27 cellular contexts compared by ENCODE assay signal in genomic region chr2:126145752-126146151, GRCh38.
"Had no signal": no experiment of that assay in that cellular context is flagged by ENCODE, and none has a peak within 500 bp of the region (broad histone marks: within the 10 kb centered on the region; RNA-seq: fewer than 3 reads in every experiment).

No MANE protein-coding gene starts in this region.

- DNase-seq: hippocampal formation; immature natural killer cell; kidney; left colon; lower lobe of right lung; mammary epithelial cell; mesenchymal stem cell; naive B cell; nucleus accumbens; pancreas; posterior cingulate gyrus; right lobe of liver; stimulated activated CD4-positive, alpha-beta T cell treated with anti-CD3 and anti-CD28 coated beads, Interleukin-2, amount 100 ng/mL, for 24 hours; stimulated activated CD4-positive, alpha-beta T cell treated with anti-CD3 and anti-CD28 coated beads, Interleukin-4, amount 100 ng/mL, for 1 hour; stimulated activated naive B cell treated with anti-CD40 and anti-IgM and Interleukin-4, amounts not matched to agents 10 μg/mL and 1 μg/mL and 100 μg/mL, for 72 hours; stimulated activated naive CD8-positive, alpha-beta T cell treated with anti-CD3 and anti-CD28 coated beads, Interleukin-15, Interleukin-2, amounts not matched to agents 100 U/mL and 50 U/mL, for 24 hours; stomach; testis; thyroid gland; transverse colon; upper lobe of right lung had no signal

- H3K36me3 ChIP-seq: left lung, lower lobe of right lung, pancreas, prostate gland, right atrium auricular region, right lobe of liver, stomach, thyroid gland, transverse colon, upper lobe of right lung had no signal

- ATAC-seq: left colon; left lung; lower lobe of right lung; natural killer cell treated with Interleukin-12 subunit alpha and Interleukin-12 subunit beta and Interleukin-15 and Interleukin-18, amount 100 ng/mL, for 72 hours; pancreas; right lobe of liver; stimulated activated naive B cell treated with anti-CD40 and anti-IgM and Interleukin-4, amounts not matched to agents 10 μg/mL and 1 μg/mL and 100 μg/mL, for 72 hours; stimulated activated naive CD8-positive, alpha-beta T cell treated with anti-CD3 and anti-CD28 coated beads, Interleukin-15, Interleukin-2, amounts not matched to agents 100 U/mL and 50 U/mL, for 24 hours; upper lobe of right lung had no signal

- H3K4me1 Mint-ChIP-seq: immature natural killer cell; naive B cell; stimulated activated naive B cell treated with anti-CD40 and anti-IgM and Interleukin-4, amounts not matched to agents 10 μg/mL and 1 μg/mL and 100 μg/mL, for 72 hours had no signal

- H3K9me3 ChIP-seq: lower lobe of right lung, pancreas, prostate gland, testis, thyroid gland, transverse colon, upper lobe of right lung had no signal

- H3K4me2 ChIP-seq: smooth muscle cell had no signal

- H3K27me3 ChIP-seq: left lung, pancreas, right atrium auricular region, right lobe of liver, stomach, testis, thyroid gland, transverse colon, upper lobe of right lung had no signal

- H3K4me3 ChIP-seq: left lung, lower lobe of right lung, pancreas, prostate gland, right atrium auricular region, right lobe of liver, smooth muscle cell, stomach, testis, thyroid gland, transverse colon, upper lobe of right lung had no signal

- H3K27ac Mint-ChIP-seq: immature natural killer cell; mesothelial cell of epicardium; naive B cell; natural killer cell treated with Interleukin-12 subunit alpha and Interleukin-12 subunit beta and Interleukin-15 and Interleukin-18, amount 100 ng/mL, for 72 hours; stimulated activated naive B cell treated with anti-CD40 and anti-IgM and Interleukin-4, amounts not matched to agents 10 μg/mL and 1 μg/mL and 100 μg/mL, for 72 hours had no signal

- H3K36me3 Mint-ChIP-seq: naive B cell; stimulated activated naive B cell treated with anti-CD40 and anti-IgM and Interleukin-4, amounts not matched to agents 10 μg/mL and 1 μg/mL and 100 μg/mL, for 72 hours had no signal

- H3K27ac ChIP-seq: left lung, lower lobe of right lung, pancreas, prostate gland, right atrium auricular region, right lobe of liver, stomach, testis, thyroid gland, transverse colon, upper lobe of right lung had no signal

- H3K4me3 Mint-ChIP-seq: immature natural killer cell; mesothelial cell of epicardium; naive B cell; natural killer cell treated with Interleukin-12 subunit alpha and Interleukin-12 subunit beta and Interleukin-15 and Interleukin-18, amount 100 ng/mL, for 72 hours; stimulated activated naive B cell treated with anti-CD40 and anti-IgM and Interleukin-4, amounts not matched to agents 10 μg/mL and 1 μg/mL and 100 μg/mL, for 72 hours had no signal

- H3K27me3 Mint-ChIP-seq: natural killer cell treated with Interleukin-12 subunit alpha and Interleukin-12 subunit beta and Interleukin-15 and Interleukin-18, amount 100 ng/mL, for 72 hours; stimulated activated naive B cell treated with anti-CD40 and anti-IgM and Interleukin-4, amounts not matched to agents 10 μg/mL and 1 μg/mL and 100 μg/mL, for 72 hours had no signal

- H3K4me1 ChIP-seq: left lung, lower lobe of right lung, pancreas, prostate gland, right atrium auricular region, right lobe of liver, stomach, testis, thyroid gland, transverse colon, upper lobe of right lung had no signal
